ENCODE assay signal across 16 cellular contexts in the genomic region with DNA sequence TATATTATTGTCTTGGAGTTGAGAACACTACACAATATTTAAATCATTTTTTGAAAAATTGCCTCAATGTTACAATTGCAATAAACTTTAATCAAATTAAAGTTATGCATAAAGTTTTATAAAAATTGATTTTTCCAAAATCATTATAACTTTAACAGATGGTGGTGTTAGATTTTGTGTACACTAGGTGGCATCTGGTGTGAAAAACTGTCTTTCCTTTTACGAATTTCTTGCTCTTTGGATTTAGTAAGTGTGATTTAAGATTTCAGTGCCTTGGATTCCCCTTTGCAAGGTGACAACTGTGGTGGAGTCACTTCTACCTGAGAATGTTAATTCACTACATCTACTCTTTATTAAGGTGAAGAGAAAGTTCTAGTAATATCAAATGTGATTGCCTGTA.
DNase-seq lines count a peak whose midpoint lies in the region; ATAC-seq and TF ChIP-seq lines count a peak whose summit lies in the region.
"Had no signal": no experiment of that assay in that cellular context is flagged by ENCODE, and none has a peak within 500 bp of the region (broad histone marks: within the 10 kb centered on the region; RNA-seq: fewer than 3 reads in every experiment).

No MANE protein-coding gene starts in this region.

- dilution Hi-C loops in mammary epithelial cell (cut with HindIII; ENCODE audit: low sequenced_read_pairs), result loop anchor here (25.0 kb wide), 1 partner anchor 149 kb away; no protein-coding TSS in a partner anchor

- H3K79me2 ChIP-seq in mammary epithelial cell (ENCODE audit: insufficient read depth, low read length), result no peaks in the 10 kb centered on the region

- in situ Hi-C loops in ACHN (cut with HindIII; ENCODE audit: low pct_ligation_motif_present, low pct_unique_long_range_greater_than_20kb, low sequenced_read_pairs), result no loop called here
- in situ Hi-C loops in mammary epithelial cell (cut with MboI; ENCODE audit: low sequenced_read_pairs in 2 of 2), result loop anchor here (5.0 to 10.0 kb wide), 3 partner anchors 82 to 162 kb away; no protein-coding TSS in a partner anchor

- H3K36me3 ChIP-seq in mammary epithelial cell (ENCODE audit: insufficient read depth, low read length), result no peaks in the 10 kb centered on the region
- H3K36me3 ChIP-seq: neutrophil, SJSA1 had no signal

- no peak overlapping the region for H3K27ac ChIP-seq in mammary epithelial cell (ENCODE audit: insufficient read depth, low read depth, low read length)
- H3K27ac ChIP-seq: neutrophil, SJSA1 had no signal

- H3K4me3 ChIP-seq in mammary epithelial cell (replicated peaks in 1 of 3; ENCODE audit: insufficient read depth in 1 of 3, low read depth in 2 of 3, low read length in 3 of 3), result no peak overlapping the region
- H3K4me3 ChIP-seq: SJSA1 had no signal

- H3K27me3 ChIP-seq in mammary epithelial cell (ENCODE audit: insufficient read depth, low read length), result no peaks in the 10 kb centered on the region
- H3K27me3 ChIP-seq: neutrophil, SJSA1 had no signal

- CTCF ChIA-PET in mammary epithelial cell (lab: Charles Lee; ENCODE audit: low non-redundant PET), result no interaction called here

- ATAC-seq in HG02870 (IDR thresholded peaks at IDR 0.05; ENCODE audit: unreplicated experiment), result no peak
- ATAC-seq in HG03457 (IDR thresholded peaks at IDR 0.05; ENCODE audit: unreplicated experiment), result no peak

- no peaks in the 10 kb centered on the region for H4K20me1 ChIP-seq in mammary epithelial cell (ENCODE audit: insufficient read depth, low read length)

- intact Hi-C loops in mammary epithelial cell (cut with micrococcal nuclease), result loop anchor here (1.0 to 10.0 kb wide), 4 partner anchors 87 to 312 kb away; partner anchors contain the start of gene BTC

- no TSS peak for BruUV-seq in mammary epithelial cell (replicated peaks; lab: Mats Ljungman, UMichigan)

- WGBS in mammary epithelial cell (ENCODE audit: low coverage, missing lambda C conversion rate), result 80% methylated on average over 1 of the region's 1 CpG

- no peak overlapping the region for H3K9ac ChIP-seq in mammary epithelial cell (ENCODE audit: insufficient read depth, low read length)

- no peaks in the 10 kb centered on the region for H3K9me3 ChIP-seq in mammary epithelial cell (replicated peaks; ENCODE audit: insufficient read depth, low read length)
- H3K9me3 ChIP-seq: neutrophil, SJSA1 had no signal

- peak; percentile 19 to 50 for TF ChIP-seq CTCF in mammary epithelial cell (conservative IDR thresholded peaks at IDR 0.05 in 1 of 2, IDR thresholded peaks at IDR 0.05 in 1 of 2; ENCODE audit: extremely low read depth in 1 of 2, insufficient read depth in 1 of 2, low read depth in 1 of 2, low read length in 2 of 2)

- no peak overlapping the region for H3K4me2 ChIP-seq in mammary epithelial cell (ENCODE audit: insufficient read depth, low read depth, low read length)

- no peak overlapping the region for H2AFZ ChIP-seq in mammary epithelial cell (ENCODE audit: low read depth, low read length)

- peaks cover 39% of the 10 kb centered on the region for H3K4me1 ChIP-seq in mammary epithelial cell (ENCODE audit: insufficient read depth, low read length)
- H3K4me1 ChIP-seq: SJSA1 had no signal

- peak; percentile 61 for DNase-seq in ACHN
- peak; percentile 39 to 40 for DNase-seq in Kasumi-1 (lab: John Stamatoyannopoulos, UW)
- DNase-seq in mammary epithelial cell, result no peak
- DNase-seq in kidney tubule cell (ENCODE audit: low spot score), result peak; percentile 39
- DNase-seq in activated CD4-positive, alpha-beta T cell treated with anti-CD3 and anti-CD28 coated beads for 48 hours, result no peak
- no peak for DNase-seq in mucosa of gallbladder (ENCODE audit: low spot score)
- DNase-seq: activated CD4-positive, CD25-positive, alpha-beta regulatory T cell; activated T-cell treated with anti-CD3 and anti-CD28 coated beads, Interleukin-2, amount 50 U/mL, for 1 hour; amniotic stem cell; immature natural killer cell; NCI-H1092; NCI-H510A treated with DMSO at 0.1 percent for 48 hours had no signal

Comparison
In these comparisons a context has a peak if more than half of its experiments do, and no peak if none do; other contexts are left out.
1. DNase-seq: peak in ACHN (single experiment), Kasumi-1 (2 of 2) and kidney tubule cell (single experiment); none in mammary epithelial cell (single experiment), activated CD4-positive, alpha-beta T cell treated with anti-CD3 and anti-CD28 coated beads for 48 hours (single experiment) and mucosa of gallbladder (single experiment).